In the genomic region with DNA sequence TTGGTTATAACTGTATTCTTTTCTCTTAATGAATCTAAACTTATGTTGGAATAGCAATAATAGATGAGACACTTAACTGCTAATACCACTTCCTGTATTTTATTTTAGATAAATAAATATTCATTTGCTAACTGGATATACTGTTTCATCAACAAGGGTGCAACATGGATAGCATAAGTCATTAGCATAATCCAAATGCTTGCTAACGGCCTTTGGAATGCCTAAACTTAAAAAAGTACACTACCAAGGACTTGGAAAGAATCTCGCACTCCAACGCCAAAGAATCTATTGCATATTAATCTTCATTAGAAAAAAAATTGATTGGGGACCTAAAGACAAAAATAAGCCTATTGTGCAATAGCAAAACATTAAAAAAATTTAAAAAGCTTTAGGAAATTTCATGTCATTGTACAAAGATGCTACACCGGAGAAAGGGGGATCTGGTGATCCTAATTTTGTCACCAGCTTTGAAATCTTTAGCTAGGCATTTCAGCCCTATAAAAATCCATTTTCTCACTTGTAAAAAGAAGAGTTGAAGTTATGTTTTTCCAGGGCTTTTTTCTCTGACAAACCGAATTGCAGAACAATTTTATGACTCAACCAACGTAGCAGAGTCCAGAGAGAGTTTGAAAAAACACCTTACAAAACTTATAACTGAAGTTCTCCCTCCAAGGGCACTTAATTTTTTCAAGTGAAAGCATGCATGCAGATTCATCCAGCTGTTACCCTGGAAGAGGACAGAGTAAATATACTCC, we compare ENCODE assay signal across 17 cellular contexts. TPM values are rescaled to one million over a fixed set of nuclear protein-coding genes. Genes with fewer than 3 reads are reported as not detected.
DNase-seq lines count a peak whose midpoint lies in the region; ATAC-seq and TF ChIP-seq lines count a peak whose summit lies in the region.
"Had no signal": no experiment of that assay in that cellular context is flagged by ENCODE, and none has a peak within 500 bp of the region (broad histone marks: within the 10 kb centered on the region; RNA-seq: fewer than 3 reads in every experiment).

No MANE protein-coding gene starts in this region.

- intact Hi-C loops in stomach (cut with DNase I; ENCODE audit: low total_unique reads), result no loop called here

- peak overlapping the region in 3 of 5 experiments; percentile 30 to 83 (median 74) for H3K4me3 Mint-ChIP-seq in brain
- H3K4me3 Mint-ChIP-seq: T-cell had no signal

- H3K27me3 ChIP-seq in gastroesophageal sphincter, result peaks cover 23% of the 10 kb centered on the region
- peaks cover 0 to 21% (median 15%) of the 10 kb centered on the region in 3 donors for H3K27me3 ChIP-seq in stomach

- H3K27ac Mint-ChIP-seq in brain, result peak overlapping the region in 2 of 5 experiments; percentile 31 to 55
- H3K27ac Mint-ChIP-seq: T-cell had no signal

- peak overlapping the region in 3 of 4 donors; percentile 61 to 89 (median 62) for H3K27ac ChIP-seq in gastroesophageal sphincter
- H3K27ac ChIP-seq in stomach, result peak overlapping the region in 3 of 5 donors; percentile 27 to 54 (median 41)
- H3K27ac ChIP-seq: BLaER1 had no signal

- no peak for TF ChIP-seq POLR2A in gastroesophageal sphincter (IDR thresholded peaks at IDR 0.05)
- TF ChIP-seq POLR2A in stomach (IDR thresholded peaks at IDR 0.05), result no peak

- TF ChIP-seq EP300 in gastroesophageal sphincter (IDR thresholded peaks at IDR 0.05) (no peak), stomach (IDR thresholded peaks at IDR 0.05) (no peak)

- no peak for TF ChIP-seq CTCF in brain (conservative IDR thresholded peaks at IDR 0.05)
- TF ChIP-seq CTCF in gastroesophageal sphincter (IDR thresholded peaks at IDR 0.05), result no peak
- no peak for TF ChIP-seq CTCF in stomach (IDR thresholded peaks at IDR 0.05)

- no peaks in the 10 kb centered on the region for H3K36me3 ChIP-seq in gastroesophageal sphincter
- no peaks in the 10 kb centered on the region for H3K36me3 ChIP-seq in stomach
- H3K36me3 ChIP-seq: BLaER1 had no signal

- H3K36me3 Mint-ChIP-seq in brain, result no peaks in the 10 kb centered on the region
- H3K36me3 Mint-ChIP-seq: T-cell had no signal

- H3K4me3 ChIP-seq in gastroesophageal sphincter (peak overlapping the region in 1 of 2 donors; percentile 79), stomach (peak overlapping the region in 1 of 4 donors; percentile 1)
- H3K4me3 ChIP-seq: BLaER1 had no signal

- peaks cover 69% of the 10 kb centered on the region for H3K4me1 Mint-ChIP-seq in brain

- ATAC-seq in gastroesophageal sphincter (no peak), GM21515 (IDR thresholded peaks at IDR 0.05; ENCODE audit: unreplicated experiment) (no peak), GM18858 (IDR thresholded peaks at IDR 0.05; ENCODE audit: unreplicated experiment) (no peak)
- ATAC-seq: T-cell had no signal

- WGBS in gastroesophageal sphincter (ENCODE audit: low coverage in 1 of 2), 2 donors, result 28 to 32% methylated on average over 6 of the region's 6 CpGs
- 53 to 68% (median 62%) methylated on average over 6 of the region's 6 CpGs for WGBS in stomach, 5 donors

- H3K4me1 ChIP-seq in gastroesophageal sphincter (peaks cover 0 to 71% (median 0%) of the 10 kb centered on the region in 3 donors), stomach (peaks cover 0 to 24% (median 15%) of the 10 kb centered on the region in 4 donors)
- H3K4me1 ChIP-seq: BLaER1 had no signal

- H3K9me3 ChIP-seq in gastroesophageal sphincter (no peaks in the 10 kb centered on the region), stomach (no peaks in the 10 kb centered on the region)

- no peaks in the 10 kb centered on the region for H3K9me3 Mint-ChIP-seq in brain

- DNase-seq in ELR (ENCODE audit: low read depth) (peak; percentile 76), stomach (no peak)
- DNase-seq in stimulated activated CD8-positive, alpha-beta memory T cell treated with anti-CD3 and anti-CD28 coated beads, Interleukin-4, amount 100 ng/mL, for 48 hours, result no peak
- no peak for DNase-seq in NK-92 treated with Interleukin-12 subunit alpha and Interleukin-12 subunit beta, amount 100 ng/mL, for 24 hours (lab: John Stamatoyannopoulos, UW)
- DNase-seq: activated CD4-positive, CD25-positive, alpha-beta regulatory T cell treated with anti-CD3 and anti-CD28 coated beads, Interleukin-2, amount 50 U/mL, for 72 hours; activated T-cell treated with anti-CD3 and anti-CD28 coated beads, Interleukin-2, amount 50 U/mL, for 1 hour; DMS79; NCI-H2171; OCI-M1; posterior cingulate gyrus; stimulated activated CD4-positive, alpha-beta T cell treated with anti-CD3 and anti-CD28 coated beads, Interleukin-2, amount 100 ng/mL, for 24 hours; T-cell had no signal

- peaks cover 33% of the 10 kb centered on the region for H3K27me3 Mint-ChIP-seq in brain

RNA-seq across cellular contexts. Expression of a gene that starts 4.1 kb away (rescaled TPM):
- polyA plus RNA-seq in brain (ENCODE audit: insufficient read depth, low read depth, low replicate concordance) (not detected), stomach (1 to 10 TPM in 2 of 3 donors, under 1 TPM in 1; 0.60 to 1.4 (median 1.2) TPM)
- total RNA-seq in gastroesophageal sphincter (10 to 100 TPM; 12.5 to 43.3 (median 32.1) TPM), stomach (10 to 100 TPM in 3 of 5 donors, 1 to 10 TPM in 2; 5.5 to 23.7 (median 14.7) TPM)
